ENCODE assay signal across 9 cellular contexts in the genomic region with DNA sequence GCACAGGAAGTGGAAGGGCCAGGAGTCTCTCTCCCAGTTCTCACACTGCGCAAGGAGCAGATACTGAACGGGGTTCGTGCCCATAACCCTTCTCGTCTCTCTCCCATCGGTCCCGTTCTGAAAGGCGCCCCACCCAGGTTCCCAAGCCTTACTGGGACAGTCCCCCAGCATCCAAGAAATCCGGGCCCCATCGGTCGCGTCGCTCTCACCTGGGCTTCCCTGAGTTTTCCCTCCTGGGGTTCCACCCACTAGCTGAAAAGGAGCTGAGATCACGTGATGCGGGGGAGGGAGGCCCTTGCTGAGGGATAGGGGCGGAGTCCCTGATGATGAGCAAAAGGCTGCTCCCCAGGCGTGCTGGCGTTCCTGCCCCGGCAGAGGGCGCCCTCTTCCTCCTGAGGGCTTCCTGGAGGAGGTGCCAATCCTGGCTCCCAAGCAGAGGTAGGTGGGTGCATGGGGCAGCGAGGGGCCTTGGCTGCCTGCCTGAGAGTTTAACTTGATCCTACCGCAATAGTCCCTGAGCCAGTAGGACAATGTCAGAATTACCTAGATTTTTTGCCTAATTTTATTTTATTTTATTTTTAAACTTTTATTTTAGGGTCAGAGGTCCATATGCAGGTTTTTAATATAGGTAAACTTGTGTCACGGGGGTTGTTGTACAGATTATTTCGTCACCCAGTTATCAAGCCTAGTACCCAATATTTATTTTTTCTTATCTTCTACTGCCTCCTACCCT. TPM values are rescaled to one million over a fixed set of nuclear protein-coding genes. Genes with fewer than 3 reads are reported as not detected.
DNase-seq lines count a peak whose midpoint lies in the region; ATAC-seq and TF ChIP-seq lines count a peak whose summit lies in the region.
"Had no signal": no experiment of that assay in that cellular context is flagged by ENCODE, and none has a peak within 500 bp of the region (broad histone marks: within the 10 kb centered on the region; RNA-seq: fewer than 3 reads in every experiment).

Gene SPOCD1, minus strand, starts transcription at position 271 of the 733 bp plus-strand sequence. CDS start 689 bp downstream, outside the sequence.

- TF ChIP-seq EP300 in sigmoid colon (IDR thresholded peaks at IDR 0.05) = no peak

- intact Hi-C loops in left ventricle myocardium inferior (cut with micrococcal nuclease) (no loop called here), sigmoid colon (cut with DNase I) (no loop called here)

- no peaks in the 10 kb centered on the region for H3K9me3 Mint-ChIP-seq in activated naive CD8-positive, alpha-beta T cell treated with anti-CD3 and anti-CD28 coated beads, Interleukin-2, amount 10 ng/mL, durations not matched to agents 7 days and 5 days
- H3K9me3 Mint-ChIP-seq: dendritic cell treated with granulocyte-macrophage colony-stimulating factor and Interleukin-4, amounts not matched to agents 40 ng/mL and 50 ng/mL, for 4 days had no signal

- no peaks in the 10 kb centered on the region for H3K36me3 ChIP-seq in KMS-11 (ENCODE audit: insufficient read depth)
- H3K36me3 ChIP-seq in left ventricle myocardium inferior = no peaks in the 10 kb centered on the region
- no peaks in the 10 kb centered on the region for H3K36me3 ChIP-seq in sigmoid colon

- H2AFZ ChIP-seq in KMS-11 (ENCODE audit: low read depth) = peak within 1 kb of the TSS; percentile 84

- TF ChIP-seq CTCF in KMS-11 (conservative IDR thresholded peaks at IDR 0.05; ENCODE audit: low read depth, low read length) (peak; percentile 90), left ventricle myocardium inferior (IDR thresholded peaks at IDR 0.05; ENCODE audit: borderline replicate concordance) (peak; percentile 64), sigmoid colon (IDR thresholded peaks at IDR 0.05) (peak in 3 of 4 experiments; percentile 37 to 48 (median 46))

- POLR2A ChIA-PET in activated naive CD8-positive, alpha-beta T cell treated with anti-CD3 and anti-CD28 coated beads, Interleukin-2, amount 10 ng/mL, durations not matched to agents 7 days and 5 days (lab: Charles Lee) = interaction anchor here (1.5 to 1.7 kb wide), 2 partner anchors 122 to 148 kb away, joined by 6 to 8 read pairs; partner anchors contain the start of gene PTP4A2

- H4K20me1 ChIP-seq in KMS-11 (ENCODE audit: insufficient read depth) = no peaks in the 10 kb centered on the region

- H3K4me2 ChIP-seq in KMS-11 = peak within 1 kb of the TSS; percentile 34

- no peak for TF ChIP-seq POLR2A in sigmoid colon (IDR thresholded peaks at IDR 0.05)

- no peak within 1 kb of the TSS for H3K4me3 ChIP-seq in KMS-11 (IDR thresholded peaks at IDR 0.05; ENCODE audit: insufficient read depth, low read depth, low read length)
- no peak within 1 kb of the TSS for H3K4me3 ChIP-seq in left ventricle myocardium inferior
- no peak within 1 kb of the TSS for H3K4me3 ChIP-seq in sigmoid colon

- H3K27me3 ChIP-seq in KMS-11 (ENCODE audit: insufficient read depth, low read depth) = no peaks in the 10 kb centered on the region
- no peaks in the 10 kb centered on the region for H3K27me3 ChIP-seq in left ventricle myocardium inferior (ENCODE audit: low read depth)
- no peaks in the 10 kb centered on the region for H3K27me3 ChIP-seq in sigmoid colon

- 23 to 53% methylated on average over 23 of the region's 23 CpGs for WGBS in sigmoid colon, 2 donors

- no peak within 1 kb of the TSS for H3K9ac ChIP-seq in KMS-11

- H3K4me3 Mint-ChIP-seq in activated naive CD8-positive, alpha-beta T cell treated with anti-CD3 and anti-CD28 coated beads, Interleukin-2, amount 10 ng/mL, durations not matched to agents 7 days and 5 days = no peak within 1 kb of the TSS
- H3K4me3 Mint-ChIP-seq: dendritic cell treated with granulocyte-macrophage colony-stimulating factor and Interleukin-4, amounts not matched to agents 40 ng/mL and 50 ng/mL, for 4 days had no signal

- ATAC-seq in activated naive CD8-positive, alpha-beta T cell treated with anti-CD3 and anti-CD28 coated beads, Interleukin-2, amount 10 ng/mL, durations not matched to agents 7 days and 5 days (ENCODE audit: low read depth) = peak; percentile 80
- ATAC-seq in GM21381 (IDR thresholded peaks at IDR 0.05; ENCODE audit: unreplicated experiment) (no peak), HG02981 (IDR thresholded peaks at IDR 0.05; ENCODE audit: unreplicated experiment) (no peak)

- peaks cover 5% of the 10 kb centered on the region for H3K4me1 Mint-ChIP-seq in activated naive CD8-positive, alpha-beta T cell treated with anti-CD3 and anti-CD28 coated beads, Interleukin-2, amount 10 ng/mL, durations not matched to agents 7 days and 5 days

- H3K4me1 ChIP-seq in KMS-11 (ENCODE audit: low read depth, poor library complexity, severe bottlenecking) = peaks cover 9% of the 10 kb centered on the region
- no peaks in the 10 kb centered on the region for H3K4me1 ChIP-seq in left ventricle myocardium inferior
- H3K4me1 ChIP-seq in sigmoid colon = no peaks in the 10 kb centered on the region

- H3K9me3 ChIP-seq in left ventricle myocardium inferior (replicated peaks) (peaks cover 3% of the 10 kb centered on the region), sigmoid colon (no peaks in the 10 kb centered on the region)

- H3K27ac ChIP-seq in KMS-11 (no peak within 1 kb of the TSS), left ventricle myocardium inferior (replicated peaks) (no peak within 1 kb of the TSS), sigmoid colon (no peak within 1 kb of the TSS)

- no peaks in the 10 kb centered on the region for H3K79me2 ChIP-seq in KMS-11 (ENCODE audit: insufficient read depth, low read depth)

- DNase-seq in DMS153 (lab: John Stamatoyannopoulos, UW) (peak; percentile 83), SW480 (ENCODE audit: low spot score) (peak; percentile 80), left ventricle myocardium inferior (peak; percentile 67), sigmoid colon (peak; percentile 81)
- DNase-seq in activated naive CD8-positive, alpha-beta T cell treated with anti-CD3 and anti-CD28 coated beads, Interleukin-2, amount 10 ng/mL, durations not matched to agents 7 days and 5 days = peak; percentile 87

- no peaks in the 10 kb centered on the region for H3K36me3 Mint-ChIP-seq in activated naive CD8-positive, alpha-beta T cell treated with anti-CD3 and anti-CD28 coated beads, Interleukin-2, amount 10 ng/mL, durations not matched to agents 7 days and 5 days

- H3K27ac Mint-ChIP-seq in activated naive CD8-positive, alpha-beta T cell treated with anti-CD3 and anti-CD28 coated beads, Interleukin-2, amount 10 ng/mL, durations not matched to agents 7 days and 5 days = peak within 1 kb of the TSS; percentile 70
- H3K27ac Mint-ChIP-seq: dendritic cell treated with granulocyte-macrophage colony-stimulating factor and Interleukin-4, amounts not matched to agents 40 ng/mL and 50 ng/mL, for 4 days had no signal

- no peaks in the 10 kb centered on the region for H3K27me3 Mint-ChIP-seq in activated naive CD8-positive, alpha-beta T cell treated with anti-CD3 and anti-CD28 coated beads, Interleukin-2, amount 10 ng/mL, durations not matched to agents 7 days and 5 days

RNA-seq across cellular contexts. Expression of gene SPOCD1, which starts in this region (rescaled TPM):
- under 1 TPM; 0.34 to 0.36 TPM for total RNA-seq in activated naive CD8-positive, alpha-beta T cell treated with anti-CD3 and anti-CD28 coated beads, Interleukin-2, amount 10 ng/mL, durations not matched to agents 7 days and 5 days
- total RNA-seq in left ventricle myocardium inferior = not detected
- total RNA-seq in sigmoid colon = under 1 TPM in 2 of 4 donors, not detected in 2; 0.14 to 0.55 TPM
- under 1 TPM in 1 of 3 donors, not detected in 2; 0.70 TPM for polyA plus RNA-seq in sigmoid colon

Comparison
In these comparisons a context has a peak if more than half of its experiments do, and no peak if none do; other contexts are left out.
1. Peak in DNase-seq and ATAC-seq in activated naive CD8-positive, alpha-beta T cell treated with anti-CD3 and anti-CD28 coated beads, Interleukin-2, amount 10 ng/mL, durations not matched to agents 7 days and 5 days; RNA of the gene not detected or under 1 TPM.
2. Peak in DNase-seq in left ventricle myocardium inferior; RNA of the gene not detected or under 1 TPM.
3. Peak in DNase-seq in sigmoid colon; RNA of the gene not detected or under 1 TPM.